Comparison of ENCODE assay signal across 35 cellular contexts in the genomic region with DNA sequence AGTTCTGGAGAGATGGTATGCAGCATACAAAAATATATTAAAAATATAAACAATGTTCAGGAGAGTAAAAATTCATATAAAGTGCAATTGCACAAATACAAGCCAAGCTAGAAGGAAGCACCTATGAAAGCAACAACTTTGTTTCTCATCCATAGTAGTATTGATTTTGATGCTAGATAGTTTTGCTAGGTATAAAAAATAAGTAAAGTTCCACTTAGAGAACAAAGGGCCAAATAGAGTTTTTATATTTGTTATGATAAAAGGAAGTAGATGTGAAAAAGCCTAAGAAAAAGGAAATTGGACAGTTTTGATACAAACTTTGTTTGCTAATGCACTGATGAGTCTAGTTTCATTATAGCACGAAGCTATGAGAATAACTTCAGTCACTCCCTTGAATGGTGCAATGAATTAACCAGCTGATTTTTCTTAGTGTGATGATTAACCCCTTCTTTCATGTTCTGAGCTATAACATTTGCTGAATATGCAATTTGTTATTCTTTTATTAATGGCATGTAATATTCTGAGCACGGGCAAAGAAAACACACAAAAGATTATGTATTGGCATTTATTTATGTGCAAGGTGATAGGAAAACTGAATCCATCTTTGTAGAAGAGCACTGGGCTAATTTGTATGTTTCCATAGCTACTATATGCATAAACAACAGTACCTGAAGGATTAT. TPM values are rescaled to one million over a fixed set of nuclear protein-coding genes. Genes with fewer than 3 reads are reported as not detected.
"Had no signal": no experiment of that assay in that cellular context is flagged by ENCODE, and none has a peak within 500 bp of the region (broad histone marks: within the 10 kb centered on the region; RNA-seq: fewer than 3 reads in every experiment).

No MANE protein-coding gene starts in this region.

- H3K4me3 ChIP-seq: ascending aorta, cardiac muscle cell had no signal

- FAIRE-seq: bronchial epithelial cell, TTC549 had no signal

- H3K4me1 ChIP-seq: ascending aorta had no signal

- H3K27me3 ChIP-seq: ascending aorta, cardiac muscle cell had no signal

- H3K27ac ChIP-seq: ascending aorta, cardiac muscle cell, VCaP had no signal

- ATAC-seq: activated CD8-positive, alpha-beta T cell treated with anti-CD3 and anti-CD28 coated beads for 36 hours; activated naive CD4-positive, alpha-beta T cell treated with anti-CD3 and anti-CD28 coated beads, Interleukin-2, amount 50 U/mL, for 72 hours; activated T-cell treated with anti-CD3 and anti-CD28 coated beads, Interleukin-2, amount 50 U/mL, for 4 hours; activated T-cell treated with anti-CD3 and anti-CD28 coated beads, Interleukin-2, amount 50 U/mL, for 72 hours; activated T-helper 17 cell treated with anti-CD3 and anti-CD28 coated beads, Interleukin-2, amount 50 U/mL, for 72 hours had no signal

- DNase-seq: activated B cell treated with CpG ODN at 0.5 μM for 24 hours; activated CD4-positive, alpha-beta memory T cell treated with anti-CD3 and anti-CD28 coated beads for 36 hours; activated CD4-positive, alpha-beta T cell treated with anti-CD3 and anti-CD28 coated beads for 4 hours; activated CD4-positive, alpha-beta T cell treated with anti-CD3 and anti-CD28 coated beads, Interleukin-2, amount 10 ng/mL, durations not matched to agents 24 days and 14 days; activated CD4-positive, alpha-beta T cell treated with anti-CD3 and anti-CD28 coated beads, Interleukin-2, amount 50 U/mL, for 1 hour; activated CD4-positive, alpha-beta T cell treated with anti-CD3 and anti-CD28 coated beads, Interleukin-2, amount 50 U/mL, for 4 hours; activated CD4-positive, CD25-positive, alpha-beta regulatory T cell treated with anti-CD3 and anti-CD28 coated beads, Interleukin-2, amount 50 U/mL, for 72 hours; activated CD8-positive, alpha-beta memory T cell treated with anti-CD3 and anti-CD28 coated beads, Interleukin-2, amount 50 U/mL, for 4 hours; activated CD8-positive, alpha-beta T cell treated with anti-CD3 and anti-CD28 coated beads for 36 hours; activated effector memory CD4-positive, alpha-beta T cell treated with anti-CD3 and anti-CD28 coated beads, Interleukin-2, amount 50 U/mL, for 16 hours; activated gamma-delta T cell treated with Interleukin-2 at 50 U/mL for 16 hours; activated naive CD4-positive, alpha-beta T cell; activated naive CD4-positive, alpha-beta T cell treated with anti-CD3 and anti-CD28 coated beads for 36 hours; activated naive CD4-positive, alpha-beta T cell treated with anti-CD3 and anti-CD28 coated beads, Interleukin-2, amount 50 U/mL, for 16 hours; activated naive CD8-positive, alpha-beta T cell treated with anti-CD3 and anti-CD28 coated beads for 36 hours; activated T-cell treated with anti-CD3 and anti-CD28 coated beads for 4 hours; activated T-cell treated with anti-CD3 and anti-CD28 coated beads, Interleukin-2, amount 50 U/mL, for 1 hour; activated T-cell treated with anti-CD3 and anti-CD28 coated beads, Interleukin-2, amount 50 U/mL, for 4 hours; activated T-cell treated with anti-CD3 and anti-CD28 coated beads, Interleukin-2, amount 50 U/mL, for 72 hours; amygdala; anterior cingulate cortex; caudate nucleus; cerebellar nuclear complex; T-helper 2 cell; T-helper 9 cell had no signal

- H3K36me3 ChIP-seq: ascending aorta, cardiac muscle cell had no signal

RNA-seq across cellular contexts. Expression of gene SLC5A7, which starts 24.7 kb away (rescaled TPM):
- total RNA-seq: activated B cell treated with CpG ODN at 0.5 μM for 24 hours; activated CD4-positive, alpha-beta memory T cell treated with anti-CD3 and anti-CD28 coated beads for 36 hours; activated CD4-positive, alpha-beta T cell treated with anti-CD3 and anti-CD28 coated beads, Interleukin-2, amount 10 ng/mL, durations not matched to agents 24 days and 14 days; activated CD8-positive, alpha-beta memory T cell treated with anti-CD3 and anti-CD28 coated beads for 36 hours; activated CD8-positive, alpha-beta T cell treated with anti-CD3 and anti-CD28 coated beads for 36 hours; activated naive CD4-positive, alpha-beta T cell treated with anti-CD3 and anti-CD28 coated beads for 36 hours; activated naive CD4-positive, alpha-beta T cell treated with anti-CD3 and anti-CD28 coated beads, Interleukin-2, amount 50 U/mL, for 72 hours; activated naive CD8-positive, alpha-beta T cell treated with anti-CD3 and anti-CD28 coated beads for 36 hours; activated T-cell treated with anti-CD3 and anti-CD28 coated beads, Interleukin-2, amount 50 U/mL, for 4 hours; activated T-cell treated with anti-CD3 and anti-CD28 coated beads, Interleukin-2, amount 50 U/mL, for 72 hours; activated T-helper 1 cell treated with anti-CD3 and anti-CD28 coated beads, Interleukin-12 subunit alpha, Interleukin-12 subunit beta, Interleukin-2, Interleukin-4 antibody, amounts not matched to agents 30 ng/mL and 10 ng/mL and 1 ng/mL, durations not matched to agents 14 hours and 24 hours and 36 hours; activated T-helper 17 cell treated with anti-CD3 and anti-CD28 coated beads, Interleukin-2, amount 50 U/mL, for 72 hours; ascending aorta; bronchial epithelial cell; chondrocyte had no signal
- polyA plus RNA-seq: cardiac muscle cell had no signal
